ENCODE assay signal across 17 cellular contexts in genomic region chr15:52710710-52711107, GRCh38. TPM values are rescaled to one million over a fixed set of nuclear protein-coding genes. Genes with fewer than 3 reads are reported as not detected.
DNase-seq lines count a peak whose midpoint lies in the region; ATAC-seq, FAIRE-seq and TF ChIP-seq lines count a peak whose summit lies in the region.
"Had no signal": no experiment of that assay in that cellular context is flagged by ENCODE, and none has a peak within 500 bp of the region (broad histone marks: within the 10 kb centered on the region; RNA-seq: fewer than 3 reads in every experiment).

No MANE protein-coding gene starts in this region.

- POLR2A ChIA-PET in OCI-LY7 (lab: Charles Lee): interaction anchor here (0.8 to 6.5 kb wide), 9 partner anchors 10 to 37 kb away, joined by 3 to 76 read pairs (median 4); partner anchors contain the start of gene ATOSA

- H3K4me1 ChIP-seq in OCI-LY7 (ENCODE audit: insufficient read depth, low read length, poor library complexity, severe bottlenecking): peaks cover 47% of the 10 kb centered on the region
- H3K4me1 ChIP-seq in effector memory CD4-positive, alpha-beta T cell (ENCODE audit: control insufficient read depth, insufficient read depth, low read length, poor library complexity, severe bottlenecking): no peaks in the 10 kb centered on the region
- H3K4me1 ChIP-seq: HAP-1 had no signal

- peaks cover 16% of the 10 kb centered on the region for H3K4me1 Mint-ChIP-seq in activated T-cell treated with anti-CD3 and anti-CD28 coated beads, Interleukin-2, amount 50 U/mL, for 72 hours (ENCODE audit: low read depth)
- peaks cover 9% of the 10 kb centered on the region for H3K4me1 Mint-ChIP-seq in stimulated activated effector memory CD8-positive, alpha-beta T cell treated with anti-CD3 and anti-CD28 coated beads, Interleukin-12 subunit alpha, Interleukin-12 subunit beta, amount 100 ng/mL, for 72 hours

- intact Hi-C loops in OCI-LY7 (cut with micrococcal nuclease; ENCODE audit: unreplicated experiment): no loop called here

- H3K27me3 Mint-ChIP-seq in activated T-cell treated with anti-CD3 and anti-CD28 coated beads, Interleukin-2, amount 50 U/mL, for 72 hours (ENCODE audit: low read depth): no peaks in the 10 kb centered on the region
- H3K27me3 Mint-ChIP-seq: CD4-positive, alpha-beta T cell had no signal

- H2AFZ ChIP-seq in OCI-LY7 (ENCODE audit: low read length): peak overlapping the region; percentile 76; the same call in 1 of the 2 replicates
- H2AFZ ChIP-seq: PC-9 had no signal

- no peaks in the 10 kb centered on the region for H4K20me1 ChIP-seq in OCI-LY7 (ENCODE audit: insufficient read depth, low read length)

- H3K9me3 Mint-ChIP-seq in activated T-cell treated with anti-CD3 and anti-CD28 coated beads, Interleukin-2, amount 50 U/mL, for 72 hours: peaks cover 0 to 3% of the 10 kb centered on the region in 2 donors
- peaks cover 3% of the 10 kb centered on the region for H3K9me3 Mint-ChIP-seq in stimulated activated effector memory CD8-positive, alpha-beta T cell treated with anti-CD3 and anti-CD28 coated beads, Interleukin-12 subunit alpha, Interleukin-12 subunit beta, amount 100 ng/mL, for 72 hours
- H3K9me3 Mint-ChIP-seq: CD4-positive, alpha-beta T cell had no signal

- H3K36me3 Mint-ChIP-seq in activated T-cell treated with anti-CD3 and anti-CD28 coated beads, Interleukin-2, amount 50 U/mL, for 72 hours (ENCODE audit: insufficient read depth in 2 of 2): no peaks in the 10 kb centered on the region
- no peaks in the 10 kb centered on the region for H3K36me3 Mint-ChIP-seq in stimulated activated effector memory CD8-positive, alpha-beta T cell treated with anti-CD3 and anti-CD28 coated beads, Interleukin-12 subunit alpha, Interleukin-12 subunit beta, amount 100 ng/mL, for 72 hours

- CTCF ChIA-PET in OCI-LY7 (lab: Charles Lee; ENCODE audit: unreplicated experiment): interaction anchor here (1.4 kb wide), 1 partner anchor 28 kb away, joined by 7 read pairs; no protein-coding TSS in a partner anchor

- no peaks in the 10 kb centered on the region for H3K27me3 ChIP-seq in effector memory CD4-positive, alpha-beta T cell (replicated peaks; ENCODE audit: control insufficient read depth, insufficient read depth, low read length, poor library complexity, severe bottlenecking)

- DNase-seq in activated T-cell treated with anti-CD3 and anti-CD28 coated beads, Interleukin-2, amount 50 U/mL, for 72 hours: no peak
- no peak for DNase-seq in activated T-cell treated with anti-CD3 and anti-CD28 coated beads, Interleukin-2, amount 50 U/mL, for 1 hour
- DNase-seq in GM19239 (ENCODE audit: insufficient read length, low spot score) (no peak), OCI-LY7 (ENCODE audit: low spot score) (no peak), globus pallidus (ENCODE audit: low spot score) (no peak)
- no peak for DNase-seq in stimulated activated effector memory CD8-positive, alpha-beta T cell treated with anti-CD3 and anti-CD28 coated beads, Interleukin-12 subunit alpha, Interleukin-12 subunit beta, amount 100 ng/mL, for 72 hours (ENCODE audit: low spot score in 2 of 2)
- DNase-seq in effector memory CD4-positive, alpha-beta T cell: no peak
- DNase-seq: CD4-positive, alpha-beta T cell; EL; NCI-H1048; NCI-H146; NCI-H2081 treated with DMSO at 0.1 percent for 48 hours; NCI-H524 treated with DMSO at 0.1 percent for 48 hours; PC-9 had no signal

- no peaks in the 10 kb centered on the region for H3K9me3 ChIP-seq in OCI-LY7 (ENCODE audit: low read length)
- no peaks in the 10 kb centered on the region for H3K9me3 ChIP-seq in effector memory CD4-positive, alpha-beta T cell (ENCODE audit: control insufficient read depth, low read length)
- H3K9me3 ChIP-seq: HAP-1 had no signal

- BruUV-seq in OCI-LY7 (replicated peaks; lab: Mats Ljungman, UMichigan): no TSS peak

- peak; percentile 95 for ATAC-seq in activated T-cell treated with anti-CD3 and anti-CD28 coated beads, Interleukin-2, amount 50 U/mL, for 72 hours (replicated peaks in 1 of 2)
- ATAC-seq in stimulated activated effector memory CD8-positive, alpha-beta T cell treated with anti-CD3 and anti-CD28 coated beads, Interleukin-12 subunit alpha, Interleukin-12 subunit beta, amount 100 ng/mL, for 72 hours: peak; percentile 96
- no peak for ATAC-seq in HG03196 (IDR thresholded peaks at IDR 0.05; ENCODE audit: unreplicated experiment)

- no peak for TF ChIP-seq CTCF in OCI-LY7 (conservative IDR thresholded peaks at IDR 0.05; ENCODE audit: low read length)

- peak overlapping the region in 1 of 2 donors; percentile 5 for H3K4me3 Mint-ChIP-seq in activated T-cell treated with anti-CD3 and anti-CD28 coated beads, Interleukin-2, amount 50 U/mL, for 72 hours
- no peak overlapping the region for H3K4me3 Mint-ChIP-seq in stimulated activated effector memory CD8-positive, alpha-beta T cell treated with anti-CD3 and anti-CD28 coated beads, Interleukin-12 subunit alpha, Interleukin-12 subunit beta, amount 100 ng/mL, for 72 hours
- H3K4me3 Mint-ChIP-seq: CD4-positive, alpha-beta T cell had no signal

- H3K4me3 ChIP-seq in OCI-LY7 (ENCODE audit: low read depth, low read length, poor library complexity, severe bottlenecking): no peak overlapping the region
- H3K4me3 ChIP-seq in effector memory CD4-positive, alpha-beta T cell (ENCODE audit: insufficient read depth, low read depth, low read length, poor library complexity, severe bottlenecking): no peak overlapping the region
- H3K4me3 ChIP-seq: HAP-1, PC-9 had no signal

- peak; percentile 47 for FAIRE-seq in GM19239 (lab: Jason Lieb, UNC)
- FAIRE-seq: HTR-8/SVneo had no signal

- peak overlapping the region; percentile 87; the same call in 1 of the 2 replicates for H3K4me2 ChIP-seq in OCI-LY7 (ENCODE audit: low read length)
- H3K4me2 ChIP-seq: PC-9 had no signal

- no peaks in the 10 kb centered on the region for H3K36me3 ChIP-seq in OCI-LY7 (ENCODE audit: insufficient read depth, low read length)
- H3K36me3 ChIP-seq in effector memory CD4-positive, alpha-beta T cell (ENCODE audit: control insufficient read depth, insufficient read depth, low read length): no peaks in the 10 kb centered on the region
- H3K36me3 ChIP-seq: HAP-1 had no signal

- no peaks in the 10 kb centered on the region for H3K9me2 ChIP-seq in OCI-LY7 (ENCODE audit: insufficient read depth, low read length)

- H3K27ac ChIP-seq in OCI-LY7 (ENCODE audit: low read depth, low read length, poor library complexity, severe bottlenecking): peak overlapping the region; percentile 90
- no peak overlapping the region for H3K27ac ChIP-seq in effector memory CD4-positive, alpha-beta T cell (ENCODE audit: insufficient read depth, low read length, poor library complexity, severe bottlenecking)
- H3K27ac ChIP-seq: PC-9 had no signal

- H3K79me2 ChIP-seq in OCI-LY7 (ENCODE audit: insufficient read depth, low read depth, low read length): peaks cover 23% of the 10 kb centered on the region; the same call in 1 of the 2 replicates

- peak overlapping the region; percentile 4 for H3K27ac Mint-ChIP-seq in activated T-cell treated with anti-CD3 and anti-CD28 coated beads, Interleukin-2, amount 50 U/mL, for 72 hours
- H3K27ac Mint-ChIP-seq in stimulated activated effector memory CD8-positive, alpha-beta T cell treated with anti-CD3 and anti-CD28 coated beads, Interleukin-12 subunit alpha, Interleukin-12 subunit beta, amount 100 ng/mL, for 72 hours: peak overlapping the region; percentile 41
- H3K27ac Mint-ChIP-seq: CD4-positive, alpha-beta T cell had no signal

RNA-seq across cellular contexts. Expression of gene ATOSA, which starts 31.5 kb away (rescaled TPM):
- 10 to 100 TPM; 37.2 to 41.7 TPM for total RNA-seq in activated T-cell treated with anti-CD3 and anti-CD28 coated beads, Interleukin-2, amount 50 U/mL, for 72 hours
- total RNA-seq in OCI-LY7 (2014; rRNA removed; shearing (Covaris generic)): 28.5 and 34.1 TPM in 2 replicates
- total RNA-seq in OCI-LY7 (2022): 96.8 and 103 TPM in 2 replicates
